In the genomic region with DNA sequence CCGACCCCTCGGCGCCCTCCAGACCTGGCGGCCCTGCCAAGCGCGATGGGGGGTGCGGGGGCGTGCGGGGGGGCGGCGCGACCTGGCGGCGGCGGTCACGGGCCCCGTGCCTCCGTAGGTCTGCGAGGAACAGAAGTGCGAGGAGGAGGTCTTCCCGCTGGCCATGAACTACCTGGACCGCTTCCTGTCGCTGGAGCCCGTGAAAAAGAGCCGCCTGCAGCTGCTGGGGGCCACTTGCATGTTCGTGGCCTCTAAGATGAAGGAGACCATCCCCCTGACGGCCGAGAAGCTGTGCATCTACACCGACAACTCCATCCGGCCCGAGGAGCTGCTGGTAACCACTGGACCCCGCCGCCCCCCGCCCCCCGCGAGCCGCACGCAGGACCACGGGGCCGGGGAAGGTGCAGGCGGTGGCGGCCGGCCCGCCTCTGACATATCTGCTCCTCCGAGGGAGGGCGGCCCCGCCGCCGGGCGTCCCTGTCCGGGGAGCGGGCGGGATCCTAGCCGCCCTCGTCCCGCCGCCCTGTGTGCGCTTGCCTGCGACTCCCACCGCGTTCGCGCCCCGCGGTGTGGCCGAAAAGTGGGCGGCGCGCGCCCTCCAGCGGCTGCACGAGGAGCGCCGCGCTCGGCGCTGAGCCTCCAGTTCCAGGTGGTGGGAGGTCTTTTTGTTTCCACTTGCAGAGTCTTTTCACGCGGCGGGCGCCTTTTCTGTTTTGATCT, we compare ENCODE assay signal across 1 cellular context.
A peak's percentile ranks its signal among the peaks of the same experiment; 100 is the strongest.
TF ChIP-seq lines count a peak whose summit lies in the region.

No MANE protein-coding gene starts in this region.

TF ChIP-seq in HepG2, 621 proteins besides CTCF, POLR2A, EP300 and RAD21 (continued from another document and continues in another):
- TF ChIP-seq SPEN (CRISPR knock-in tag; IDR thresholded peaks at IDR 0.05; ENCODE audit: low read depth) (peak; percentile 77; the same call in 1 of the 2 replicates), ZNF562 (CRISPR knock-in tag; IDR thresholded peaks at IDR 0.05; ENCODE audit: borderline replicate concordance) (no peak), RORA (CRISPR knock-in tag; IDR thresholded peaks at IDR 0.05) (no peak), SMAD3 (CRISPR knock-in tag; IDR thresholded peaks at IDR 0.05) (no peak), ZNF772 (CRISPR knock-in tag; IDR thresholded peaks at IDR 0.05) (no peak), ATF3 (CRISPR knock-in tag; IDR thresholded peaks at IDR 0.05) (no peak), KLF13 (CRISPR knock-in tag; IDR thresholded peaks at IDR 0.05) (no peak), ZNF841 (CRISPR knock-in tag; IDR thresholded peaks at IDR 0.05; ENCODE audit: borderline replicate concordance) (no peak), ZNF333 (CRISPR knock-in tag; IDR thresholded peaks at IDR 0.05; ENCODE audit: borderline replicate concordance) (no peak), TEAD2 (CRISPR knock-in tag; IDR thresholded peaks at IDR 0.05) (no peak), HIVEP1 (CRISPR knock-in tag; IDR thresholded peaks at IDR 0.05) (no peak), GMEB1 (CRISPR knock-in tag; IDR thresholded peaks at IDR 0.05; ENCODE audit: borderline replicate concordance) (no peak), ZNF891 (CRISPR knock-in tag; IDR thresholded peaks at IDR 0.05) (no peak), ZC3H4 (CRISPR knock-in tag; IDR thresholded peaks at IDR 0.05; ENCODE audit: borderline replicate concordance) (no peak), DR1 (CRISPR knock-in tag; IDR thresholded peaks at IDR 0.05) (no peak), ARNT (IDR thresholded peaks at IDR 0.05) (no peak), ZFP36 (IDR thresholded peaks at IDR 0.05; ENCODE audit: borderline replicate concordance, low read depth, low read length, partially characterized antibody) (no peak), FOXC1 (CRISPR knock-in tag; IDR thresholded peaks at IDR 0.05; ENCODE audit: borderline replicate concordance) (peak; percentile 67; the same call in 1 of the 2 replicates), NFATC3 (CRISPR knock-in tag; IDR thresholded peaks at IDR 0.05) (no peak), FOXO1 (CRISPR knock-in tag; IDR thresholded peaks at IDR 0.05) (0 out of 2 replicates have a peak, but pooled peaks have one; percentile 23), PHF21A (CRISPR knock-in tag; IDR thresholded peaks at IDR 0.05) (peak; percentile 34; the same call in 1 of the 2 replicates), NONO (IDR thresholded peaks at IDR 0.05) (no peak), NONO (CRISPR knock-in tag; conservative IDR thresholded peaks at IDR 0.05) (peak; percentile 61; the same call in 1 of the 2 replicates), THYN1 (CRISPR knock-in tag; IDR thresholded peaks at IDR 0.05; ENCODE audit: borderline replicate concordance, low read depth) (no peak), ZNF790 (CRISPR knock-in tag; IDR thresholded peaks at IDR 0.05; ENCODE audit: borderline replicate concordance) (no peak), RBM39 (IDR thresholded peaks at IDR 0.05; ENCODE audit: low read depth, low read length, poor library complexity, severe bottlenecking) (no peak), GATA4 (IDR thresholded peaks at IDR 0.05; ENCODE audit: borderline replicate concordance, low read depth) (no peak), MIXL1 (CRISPR knock-in tag; IDR thresholded peaks at IDR 0.05) (no peak), PHF5A (CRISPR knock-in tag; IDR thresholded peaks at IDR 0.05; ENCODE audit: low read depth, unreplicated experiment) (no peak), FIP1L1 (IDR thresholded peaks at IDR 0.05; ENCODE audit: borderline replicate concordance, insufficient read depth, low read depth, low read length) (no peak), TAF15 (IDR thresholded peaks at IDR 0.05; ENCODE audit: low read depth, low read length, poor library complexity, severe bottlenecking) (no peak), SP2 (CRISPR knock-in tag; IDR thresholded peaks at IDR 0.05) (no peak), MZF1 (CRISPR knock-in tag; IDR thresholded peaks at IDR 0.05; ENCODE audit: borderline replicate concordance) (no peak), ZNF607 (CRISPR knock-in tag; IDR thresholded peaks at IDR 0.05; ENCODE audit: borderline replicate concordance) (no peak; the same call in 1 of the 2 replicates), STAG1 (CRISPR knock-in tag; IDR thresholded peaks at IDR 0.05) (peak; percentile 94), ZNF350 (CRISPR knock-in tag; IDR thresholded peaks at IDR 0.05; ENCODE audit: borderline replicate concordance, low read depth) (no peak), SP140L (CRISPR knock-in tag; IDR thresholded peaks at IDR 0.05; ENCODE audit: borderline replicate concordance) (no peak), ZNF496 (CRISPR knock-in tag; IDR thresholded peaks at IDR 0.05; ENCODE audit: insufficient replicate concordance) (no peak), FOXA1 (IDR thresholded peaks at IDR 0.05) (no peak), FOXA1 (CRISPR knock-in tag; IDR thresholded peaks at IDR 0.05) (no peak)
- TF ChIP-seq, protein P1, sequence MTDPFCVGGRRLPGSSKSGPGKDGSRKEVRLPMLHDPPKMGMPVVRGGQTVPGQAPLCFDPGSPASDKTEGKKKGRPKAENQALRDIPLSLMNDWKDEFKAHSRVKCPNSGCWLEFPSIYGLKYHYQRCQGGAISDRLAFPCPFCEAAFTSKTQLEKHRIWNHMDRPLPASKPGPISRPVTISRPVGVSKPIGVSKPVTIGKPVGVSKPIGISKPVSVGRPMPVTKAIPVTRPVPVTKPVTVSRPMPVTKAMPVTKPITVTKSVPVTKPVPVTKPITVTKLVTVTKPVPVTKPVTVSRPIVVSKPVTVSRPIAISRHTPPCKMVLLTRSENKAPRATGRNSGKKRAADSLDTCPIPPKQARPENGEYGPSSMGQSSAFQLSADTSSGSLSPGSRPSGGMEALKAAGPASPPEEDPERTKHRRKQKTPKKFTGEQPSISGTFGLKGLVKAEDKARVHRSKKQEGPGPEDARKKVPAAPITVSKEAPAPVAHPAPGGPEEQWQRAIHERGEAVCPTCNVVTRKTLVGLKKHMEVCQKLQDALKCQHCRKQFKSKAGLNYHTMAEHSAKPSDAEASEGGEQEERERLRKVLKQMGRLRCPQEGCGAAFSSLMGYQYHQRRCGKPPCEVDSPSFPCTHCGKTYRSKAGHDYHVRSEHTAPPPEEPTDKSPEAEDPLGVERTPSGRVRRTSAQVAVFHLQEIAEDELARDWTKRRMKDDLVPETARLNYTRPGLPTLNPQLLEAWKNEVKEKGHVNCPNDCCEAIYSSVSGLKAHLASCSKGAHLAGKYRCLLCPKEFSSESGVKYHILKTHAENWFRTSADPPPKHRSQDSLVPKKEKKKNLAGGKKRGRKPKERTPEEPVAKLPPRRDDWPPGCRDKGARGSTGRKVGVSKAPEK (CRISPR knock-in tag; IDR thresholded peaks at IDR 0.05; ENCODE audit: borderline replicate concordance) = no peak
- TF ChIP-seq, protein P2, sequence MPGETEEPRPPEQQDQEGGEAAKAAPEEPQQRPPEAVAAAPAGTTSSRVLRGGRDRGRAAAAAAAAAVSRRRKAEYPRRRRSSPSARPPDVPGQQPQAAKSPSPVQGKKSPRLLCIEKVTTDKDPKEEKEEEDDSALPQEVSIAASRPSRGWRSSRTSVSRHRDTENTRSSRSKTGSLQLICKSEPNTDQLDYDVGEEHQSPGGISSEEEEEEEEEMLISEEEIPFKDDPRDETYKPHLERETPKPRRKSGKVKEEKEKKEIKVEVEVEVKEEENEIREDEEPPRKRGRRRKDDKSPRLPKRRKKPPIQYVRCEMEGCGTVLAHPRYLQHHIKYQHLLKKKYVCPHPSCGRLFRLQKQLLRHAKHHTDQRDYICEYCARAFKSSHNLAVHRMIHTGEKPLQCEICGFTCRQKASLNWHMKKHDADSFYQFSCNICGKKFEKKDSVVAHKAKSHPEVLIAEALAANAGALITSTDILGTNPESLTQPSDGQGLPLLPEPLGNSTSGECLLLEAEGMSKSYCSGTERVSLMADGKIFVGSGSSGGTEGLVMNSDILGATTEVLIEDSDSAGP (CRISPR knock-in tag; IDR thresholded peaks at IDR 0.05; ENCODE audit: borderline replicate concordance) = 0 out of 2 replicates have a peak, but pooled peaks have one; percentile 24
- TF ChIP-seq, protein P3, sequence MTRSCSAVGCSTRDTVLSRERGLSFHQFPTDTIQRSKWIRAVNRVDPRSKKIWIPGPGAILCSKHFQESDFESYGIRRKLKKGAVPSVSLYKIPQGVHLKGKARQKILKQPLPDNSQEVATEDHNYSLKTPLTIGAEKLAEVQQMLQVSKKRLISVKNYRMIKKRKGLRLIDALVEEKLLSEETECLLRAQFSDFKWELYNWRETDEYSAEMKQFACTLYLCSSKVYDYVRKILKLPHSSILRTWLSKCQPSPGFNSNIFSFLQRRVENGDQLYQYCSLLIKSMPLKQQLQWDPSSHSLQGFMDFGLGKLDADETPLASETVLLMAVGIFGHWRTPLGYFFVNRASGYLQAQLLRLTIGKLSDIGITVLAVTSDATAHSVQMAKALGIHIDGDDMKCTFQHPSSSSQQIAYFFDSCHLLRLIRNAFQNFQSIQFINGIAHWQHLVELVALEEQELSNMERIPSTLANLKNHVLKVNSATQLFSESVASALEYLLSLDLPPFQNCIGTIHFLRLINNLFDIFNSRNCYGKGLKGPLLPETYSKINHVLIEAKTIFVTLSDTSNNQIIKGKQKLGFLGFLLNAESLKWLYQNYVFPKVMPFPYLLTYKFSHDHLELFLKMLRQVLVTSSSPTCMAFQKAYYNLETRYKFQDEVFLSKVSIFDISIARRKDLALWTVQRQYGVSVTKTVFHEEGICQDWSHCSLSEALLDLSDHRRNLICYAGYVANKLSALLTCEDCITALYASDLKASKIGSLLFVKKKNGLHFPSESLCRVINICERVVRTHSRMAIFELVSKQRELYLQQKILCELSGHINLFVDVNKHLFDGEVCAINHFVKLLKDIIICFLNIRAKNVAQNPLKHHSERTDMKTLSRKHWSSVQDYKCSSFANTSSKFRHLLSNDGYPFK (CRISPR knock-in tag; IDR thresholded peaks at IDR 0.05; ENCODE audit: borderline replicate concordance) = no peak
- TF ChIP-seq, protein P4, sequence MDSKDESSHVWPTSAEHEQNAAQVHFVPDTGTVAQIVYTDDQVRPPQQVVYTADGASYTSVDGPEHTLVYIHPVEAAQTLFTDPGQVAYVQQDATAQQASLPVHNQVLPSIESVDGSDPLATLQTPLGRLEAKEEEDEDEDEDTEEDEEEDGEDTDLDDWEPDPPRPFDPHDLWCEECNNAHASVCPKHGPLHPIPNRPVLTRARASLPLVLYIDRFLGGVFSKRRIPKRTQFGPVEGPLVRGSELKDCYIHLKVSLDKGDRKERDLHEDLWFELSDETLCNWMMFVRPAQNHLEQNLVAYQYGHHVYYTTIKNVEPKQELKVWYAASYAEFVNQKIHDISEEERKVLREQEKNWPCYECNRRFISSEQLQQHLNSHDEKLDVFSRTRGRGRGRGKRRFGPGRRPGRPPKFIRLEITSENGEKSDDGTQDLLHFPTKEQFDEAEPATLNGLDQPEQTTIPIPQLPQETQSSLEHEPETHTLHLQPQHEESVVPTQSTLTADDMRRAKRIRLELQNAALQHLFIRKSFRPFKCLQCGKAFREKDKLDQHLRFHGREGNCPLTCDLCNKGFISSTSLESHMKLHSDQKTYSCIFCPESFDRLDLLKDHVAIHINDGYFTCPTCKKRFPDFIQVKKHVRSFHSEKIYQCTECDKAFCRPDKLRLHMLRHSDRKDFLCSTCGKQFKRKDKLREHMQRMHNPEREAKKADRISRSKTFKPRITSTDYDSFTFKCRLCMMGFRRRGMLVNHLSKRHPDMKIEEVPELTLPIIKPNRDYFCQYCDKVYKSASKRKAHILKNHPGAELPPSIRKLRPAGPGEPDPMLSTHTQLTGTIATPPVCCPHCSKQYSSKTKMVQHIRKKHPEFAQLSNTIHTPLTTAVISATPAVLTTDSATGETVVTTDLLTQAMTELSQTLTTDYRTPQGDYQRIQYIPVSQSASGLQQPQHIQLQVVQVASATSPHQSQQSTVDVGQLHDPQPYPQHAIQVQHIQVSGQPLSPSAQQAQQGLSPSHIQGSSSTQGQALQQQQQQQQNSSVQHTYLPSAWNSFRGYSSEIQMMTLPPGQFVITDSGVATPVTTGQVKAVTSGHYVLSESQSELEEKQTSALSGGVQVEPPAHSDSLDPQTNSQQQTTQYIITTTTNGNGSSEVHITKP (CRISPR knock-in tag; IDR thresholded peaks at IDR 0.05; ENCODE audit: low read depth) = no peak
- TF ChIP-seq, protein P5, sequence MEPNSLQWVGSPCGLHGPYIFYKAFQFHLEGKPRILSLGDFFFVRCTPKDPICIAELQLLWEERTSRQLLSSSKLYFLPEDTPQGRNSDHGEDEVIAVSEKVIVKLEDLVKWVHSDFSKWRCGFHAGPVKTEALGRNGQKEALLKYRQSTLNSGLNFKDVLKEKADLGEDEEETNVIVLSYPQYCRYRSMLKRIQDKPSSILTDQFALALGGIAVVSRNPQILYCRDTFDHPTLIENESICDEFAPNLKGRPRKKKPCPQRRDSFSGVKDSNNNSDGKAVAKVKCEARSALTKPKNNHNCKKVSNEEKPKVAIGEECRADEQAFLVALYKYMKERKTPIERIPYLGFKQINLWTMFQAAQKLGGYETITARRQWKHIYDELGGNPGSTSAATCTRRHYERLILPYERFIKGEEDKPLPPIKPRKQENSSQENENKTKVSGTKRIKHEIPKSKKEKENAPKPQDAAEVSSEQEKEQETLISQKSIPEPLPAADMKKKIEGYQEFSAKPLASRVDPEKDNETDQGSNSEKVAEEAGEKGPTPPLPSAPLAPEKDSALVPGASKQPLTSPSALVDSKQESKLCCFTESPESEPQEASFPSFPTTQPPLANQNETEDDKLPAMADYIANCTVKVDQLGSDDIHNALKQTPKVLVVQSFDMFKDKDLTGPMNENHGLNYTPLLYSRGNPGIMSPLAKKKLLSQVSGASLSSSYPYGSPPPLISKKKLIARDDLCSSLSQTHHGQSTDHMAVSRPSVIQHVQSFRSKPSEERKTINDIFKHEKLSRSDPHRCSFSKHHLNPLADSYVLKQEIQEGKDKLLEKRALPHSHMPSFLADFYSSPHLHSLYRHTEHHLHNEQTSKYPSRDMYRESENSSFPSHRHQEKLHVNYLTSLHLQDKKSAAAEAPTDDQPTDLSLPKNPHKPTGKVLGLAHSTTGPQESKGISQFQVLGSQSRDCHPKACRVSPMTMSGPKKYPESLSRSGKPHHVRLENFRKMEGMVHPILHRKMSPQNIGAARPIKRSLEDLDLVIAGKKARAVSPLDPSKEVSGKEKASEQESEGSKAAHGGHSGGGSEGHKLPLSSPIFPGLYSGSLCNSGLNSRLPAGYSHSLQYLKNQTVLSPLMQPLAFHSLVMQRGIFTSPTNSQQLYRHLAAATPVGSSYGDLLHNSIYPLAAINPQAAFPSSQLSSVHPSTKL (CRISPR knock-in tag; IDR thresholded peaks at IDR 0.05) = no peak; the same call in 1 of the 2 replicates
- TF ChIP-seq, protein P6, sequence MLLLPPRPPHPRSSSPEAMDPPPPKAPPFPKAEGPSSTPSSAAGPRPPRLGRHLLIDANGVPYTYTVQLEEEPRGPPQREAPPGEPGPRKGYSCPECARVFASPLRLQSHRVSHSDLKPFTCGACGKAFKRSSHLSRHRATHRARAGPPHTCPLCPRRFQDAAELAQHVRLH (CRISPR knock-in tag; IDR thresholded peaks at IDR 0.05; ENCODE audit: borderline replicate concordance, low read depth) = no peak
